Comparison of ENCODE assay signal across 8 cellular contexts in the genomic region with DNA sequence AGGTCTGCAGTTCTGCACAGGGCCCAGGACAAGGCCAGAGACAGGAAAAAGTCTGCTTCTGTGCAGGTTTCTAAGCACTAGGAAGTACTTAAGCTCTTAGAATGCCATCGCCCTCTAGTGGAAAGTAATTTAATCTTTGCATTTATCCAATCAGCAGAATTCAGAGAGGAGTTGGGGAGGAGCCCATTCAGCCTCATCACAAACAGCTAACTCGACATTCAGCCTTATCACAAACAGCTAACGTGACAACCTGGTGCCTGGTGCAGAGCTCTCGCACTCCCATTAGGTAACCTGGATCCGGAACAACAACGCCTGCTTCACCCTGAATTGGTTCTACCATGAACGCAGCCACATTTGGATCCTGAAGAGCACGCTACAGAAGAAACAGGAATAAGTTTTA. TPM values are rescaled to one million over a fixed set of nuclear protein-coding genes. Genes with fewer than 3 reads are reported as not detected.
DNase-seq lines count a peak whose midpoint lies in the region; ATAC-seq and TF ChIP-seq lines count a peak whose summit lies in the region.

No MANE protein-coding gene starts in this region.

- H3K36me3 Mint-ChIP-seq in activated T-cell treated with anti-CD3 and anti-CD28 coated beads, Interleukin-2, amount 50 U/mL, for 72 hours (ENCODE audit: insufficient read depth in 2 of 2), result peaks cover 4 to 13% of the 10 kb centered on the region in 2 donors

- peak; percentile 82 for DNase-seq in EH (ENCODE audit: low read depth)
- peak in 1 of 2 experiments; percentile 60 for DNase-seq in HL-60 (ENCODE audit: low read depth in 1 of 2, low spot score in 1 of 2)
- DNase-seq in NCI-H69 (lab: John Stamatoyannopoulos, UW), result peak; percentile 68
- peak; percentile 22 to 31 for DNase-seq in activated T-cell treated with anti-CD3 and anti-CD28 coated beads, Interleukin-2, amount 50 U/mL, for 72 hours
- DNase-seq in glomerular visceral epithelial cell (ENCODE audit: extremely low spot score), result peak; percentile 74
- DNase-seq in posterior vena cava (ENCODE audit: low spot score), result peak; percentile 37
- no peak for DNase-seq in effector CD8-positive, alpha-beta T cell (lab: John Stamatoyannopoulos, UW)

- H3K27me3 ChIP-seq in HL-60 (ENCODE audit: insufficient read depth, poor library complexity, severe bottlenecking), result no peaks in the 10 kb centered on the region

- H3K27ac Mint-ChIP-seq in activated T-cell treated with anti-CD3 and anti-CD28 coated beads, Interleukin-2, amount 50 U/mL, for 72 hours, result no peak overlapping the region

- H3K27me3 Mint-ChIP-seq in activated T-cell treated with anti-CD3 and anti-CD28 coated beads, Interleukin-2, amount 50 U/mL, for 72 hours (ENCODE audit: low read depth), result no peaks in the 10 kb centered on the region

- H3K4me3 ChIP-seq in HL-60 (replicated peaks; ENCODE audit: insufficient read depth, low read length), result no peak overlapping the region

- peak; percentile 67 for TF ChIP-seq CTCF in HL-60 (IDR thresholded peaks at IDR 0.05; ENCODE audit: insufficient read depth, low read length)

- peaks cover 9% of the 10 kb centered on the region for H3K4me1 Mint-ChIP-seq in activated T-cell treated with anti-CD3 and anti-CD28 coated beads, Interleukin-2, amount 50 U/mL, for 72 hours (ENCODE audit: low read depth)

- intact Hi-C loops in posterior vena cava (cut with DNase I), result no loop called here

- no peaks in the 10 kb centered on the region for H3K9me3 Mint-ChIP-seq in activated T-cell treated with anti-CD3 and anti-CD28 coated beads, Interleukin-2, amount 50 U/mL, for 72 hours

- no peak overlapping the region for H3K4me3 Mint-ChIP-seq in activated T-cell treated with anti-CD3 and anti-CD28 coated beads, Interleukin-2, amount 50 U/mL, for 72 hours

- ATAC-seq in GM21360 (IDR thresholded peaks at IDR 0.05; ENCODE audit: unreplicated experiment), result peak; percentile 89
- peak; percentile 93 to 99 for ATAC-seq in activated T-cell treated with anti-CD3 and anti-CD28 coated beads, Interleukin-2, amount 50 U/mL, for 72 hours (replicated peaks in 1 of 2)

- H3K27ac ChIP-seq in HL-60 (replicated peaks), result no peak overlapping the region

RNA-seq across cellular contexts. Expression of gene OAT, which starts 15.2 kb away (rescaled TPM):
- 10 to 100 TPM; 29.5 to 34.3 TPM for total RNA-seq in activated T-cell treated with anti-CD3 and anti-CD28 coated beads, Interleukin-2, amount 50 U/mL, for 72 hours
- total RNA-seq in posterior vena cava, result 100 to 1,000 TPM in 1 of 2 donors, 10 to 100 TPM in 1; 89.5 to 113 TPM

RNA-seq across cellular contexts. Expression of gene NKX1-2, which starts 46.3 kb away (rescaled TPM):
- not detected for total RNA-seq in activated T-cell treated with anti-CD3 and anti-CD28 coated beads, Interleukin-2, amount 50 U/mL, for 72 hours
- not detected for total RNA-seq in posterior vena cava

RNA-seq across cellular contexts. Expression of gene LHPP, which starts 58.1 kb away (rescaled TPM):
- total RNA-seq in activated T-cell treated with anti-CD3 and anti-CD28 coated beads, Interleukin-2, amount 50 U/mL, for 72 hours, result 10 to 100 TPM in 1 of 2 donors, 1 to 10 TPM in 1; 8.7 to 13.5 TPM
- 10 to 100 TPM; 11.9 to 13.0 TPM for total RNA-seq in posterior vena cava
